ENCODE assay signal across 8 cellular contexts in the genomic region with DNA sequence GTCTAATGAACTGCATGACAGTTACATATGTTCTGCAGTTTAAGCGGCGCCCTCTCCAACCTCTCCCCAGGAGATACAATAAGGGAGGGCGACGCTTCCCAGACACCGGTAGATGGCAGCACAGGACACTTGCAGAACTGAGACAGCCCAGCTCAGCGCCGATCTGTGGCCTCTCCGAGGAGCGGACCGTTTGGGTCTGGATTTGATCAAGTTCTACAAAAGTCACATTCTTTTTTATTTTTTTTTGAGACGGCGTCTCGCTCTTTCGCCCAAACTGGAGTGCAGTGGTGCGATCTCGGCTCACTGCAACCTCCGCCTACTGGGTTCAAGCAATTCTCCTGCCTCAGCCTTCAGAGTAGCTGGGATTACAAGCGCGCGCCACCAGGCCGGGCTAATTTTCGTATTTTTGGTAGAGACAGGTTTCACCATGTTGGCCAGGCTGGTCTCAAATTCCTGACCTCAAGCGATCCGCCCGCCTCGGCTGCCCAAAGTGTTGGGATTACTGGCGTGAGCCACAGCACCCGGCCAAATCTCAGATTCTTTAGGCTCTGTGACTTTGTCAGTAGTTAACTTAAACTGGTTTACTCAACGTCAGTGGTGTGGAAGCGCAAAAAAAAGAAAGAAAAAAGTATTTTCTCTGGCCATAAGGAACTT. TPM values are rescaled to one million over a fixed set of nuclear protein-coding genes. Genes with fewer than 3 reads are reported as not detected.
DNase-seq lines count a peak whose midpoint lies in the region; TF ChIP-seq lines count a peak whose summit lies in the region.

No MANE protein-coding gene starts in this region.

- no peaks in the 10 kb centered on the region for H3K79me1 ChIP-seq in H9 (ENCODE audit: insufficient read depth, low read depth, low read length, poor library complexity, severe bottlenecking)

- no peak overlapping the region for H3K23ac ChIP-seq in H9 (ENCODE audit: insufficient read length, low read depth, low read length)

- no peak overlapping the region for H2BK20ac ChIP-seq in H9 (ENCODE audit: low read depth, low read length, poor library complexity, severe bottlenecking)

- H2BK12ac ChIP-seq in H9 (ENCODE audit: insufficient read length, low read depth, low read length) = no peak overlapping the region

- peak overlapping the region; percentile 6 for H3K18ac ChIP-seq in H9 (ENCODE audit: insufficient read length, low read depth, low read length)

- no peak overlapping the region for H3K56ac ChIP-seq in H9 (ENCODE audit: insufficient read length, low read depth, low read length)

- peak overlapping the region in 2 of 3 experiments; percentile 83 to 98; a peak in 5 of 7 replicates for H3K27ac Mint-ChIP-seq in H9

- H3K4me3 ChIP-seq in MM.1S (ENCODE audit: low read length) (peak overlapping the region; percentile 84), SJCRH30 (peak overlapping the region; percentile 57)

- no peak overlapping the region for H2BK5ac ChIP-seq in H9 (ENCODE audit: insufficient read length, low read length)

- no peak overlapping the region for H3T11ph ChIP-seq in H9 (ENCODE audit: low read length)

- H4K91ac ChIP-seq in H9 (ENCODE audit: insufficient read length, low read depth, low read length) = no peak overlapping the region

- WGBS in H9 (ENCODE audit: extremely low coverage, insufficient read length, low lambda C conversion rate) = no CpG with 5 or more reads among the region's 30 CpGs

- H2BK120ac ChIP-seq in H9 (ENCODE audit: low read depth, low read length, poor library complexity, severe bottlenecking) = no peak overlapping the region

- peak; percentile 93 for DNase-seq in EH (ENCODE audit: low read depth)
- DNase-seq in H9 = peak; percentile 93
- DNase-seq in MM.1S = peak; percentile 95
- peak; percentile 80 to 91 for DNase-seq in SJCRH30
- DNase-seq in activated naive CD4-positive, alpha-beta T cell treated with Interleukin-2 at 50 U/mL for 16 hours = peak; percentile 86
- peak; percentile 86 for DNase-seq in germinal center (ENCODE audit: low spot score)
- peak in 55 of 56 donors; percentile 30 to 95 (median 80) for DNase-seq in nucleus accumbens (lab: John Stamatoyannopoulos, UW)
- peak in 48 of 49 donors; percentile 20 to 92 (median 80) for DNase-seq in substantia nigra (lab: John Stamatoyannopoulos, UW)

- H2AFZ ChIP-seq in H9 (ENCODE audit: low read length) = no peak overlapping the region
- H2AFZ ChIP-seq in MM.1S (ENCODE audit: low read length) = peak overlapping the region; percentile 82

- H4K8ac ChIP-seq in H9 (replicated peaks; ENCODE audit: insufficient read length, low read depth, low read length) = no peak overlapping the region

- H3K9me2 ChIP-seq in MM.1S (replicated peaks; ENCODE audit: insufficient read depth, low read length) = no peaks in the 10 kb centered on the region

- H3K4me2 ChIP-seq in H9 (ENCODE audit: insufficient read depth, insufficient read length, low read length) (peak overlapping the region; percentile 96), MM.1S (ENCODE audit: low read depth, low read length) (peak overlapping the region; percentile 99)

- peaks cover 21% of the 10 kb centered on the region; the same call in 1 of the 2 replicates for H3F3A ChIP-seq in MM.1S (ENCODE audit: insufficient read depth, low read length)

- peak; percentile 98 for TF ChIP-seq CTCF in H9 (conservative IDR thresholded peaks at IDR 0.05)
- TF ChIP-seq CTCF in MM.1S (IDR thresholded peaks at IDR 0.05; ENCODE audit: low read length) = peak; percentile 95

- 0 out of 2 replicates have a peak, but pooled peaks cover 4% of the 10 kb centered on the region for H3K27me3 Mint-ChIP-seq in H9 (ENCODE audit: low read depth)

- peaks cover 14% of the 10 kb centered on the region for H3K23me2 ChIP-seq in H9 (ENCODE audit: insufficient read length, low read depth, low read length, poor library complexity, severe bottlenecking)

- H2BK15ac ChIP-seq in H9 (ENCODE audit: low read depth, low read length) = no peak overlapping the region

- peaks cover 31 to 33% of the 10 kb centered on the region in 2 experiments for H3K4me1 Mint-ChIP-seq in H9

- H3K36me3 Mint-ChIP-seq in H9 (ENCODE audit: insufficient read depth in 1 of 3, low read depth in 3 of 3) = no peaks in the 10 kb centered on the region

- H2AK5ac ChIP-seq in H9 (ENCODE audit: insufficient read length, low read length) = no peak overlapping the region

- H3K36me3 ChIP-seq in MM.1S (replicated peaks; ENCODE audit: insufficient read depth, low read length) (no peaks in the 10 kb centered on the region), SJCRH30 (no peaks in the 10 kb centered on the region)

- no peak overlapping the region for H3K4ac ChIP-seq in H9 (ENCODE audit: low read depth, low read length)

- H3K27ac ChIP-seq in H9 (ENCODE audit: insufficient read length, low read depth, low read length) (no peak overlapping the region), MM.1S (ENCODE audit: low read length) (peak overlapping the region; percentile 66; the same call in 1 of the 2 replicates), SJCRH30 (no peak overlapping the region), substantia nigra (ENCODE audit: low read depth, low read length, poor library complexity, severe bottlenecking) (no peak overlapping the region)

- H3K4me1 ChIP-seq in H9 (ENCODE audit: insufficient read depth, low read length) = peaks cover 2% of the 10 kb centered on the region; the same call in 1 of the 2 replicates
- peaks cover 17% of the 10 kb centered on the region for H3K4me1 ChIP-seq in MM.1S (ENCODE audit: low read length)
- H3K4me1 ChIP-seq in SJCRH30 = peaks cover 11% of the 10 kb centered on the region

- H3K27me3 ChIP-seq in H9 (ENCODE audit: insufficient read depth, low read length) = no peaks in the 10 kb centered on the region
- H3K27me3 ChIP-seq in MM.1S (replicated peaks; ENCODE audit: insufficient read depth, low read length) = no peaks in the 10 kb centered on the region
- H3K27me3 ChIP-seq in SJCRH30 = no peaks in the 10 kb centered on the region

- no peak overlapping the region for H4K5ac ChIP-seq in H9 (ENCODE audit: insufficient read length, low read depth, low read length)

- no peak overlapping the region for H3K14ac ChIP-seq in H9 (ENCODE audit: insufficient read depth, low read length)

- H3K9me3 Mint-ChIP-seq in H9 = no peaks in the 10 kb centered on the region

- peak overlapping the region; percentile 31 for H3K9ac ChIP-seq in H9 (ENCODE audit: extremely low read depth, insufficient read length, low read length)
- peak overlapping the region; percentile 53; the same call in 1 of the 2 replicates for H3K9ac ChIP-seq in MM.1S (ENCODE audit: low read length)

- H3K9me3 ChIP-seq in H9 (ENCODE audit: control insufficient read depth, low read depth, low read length) (no peaks in the 10 kb centered on the region), MM.1S (replicated peaks; ENCODE audit: insufficient read depth, low read length) (no peaks in the 10 kb centered on the region), SJCRH30 (replicated peaks) (no peaks in the 10 kb centered on the region)

- H3K79me2 ChIP-seq in H9 (ENCODE audit: insufficient read depth, low read length) = no peaks in the 10 kb centered on the region
- H3K79me2 ChIP-seq in MM.1S (ENCODE audit: low read length) = peaks cover 10% of the 10 kb centered on the region; the same call in 1 of the 2 replicates

- H4K20me1 ChIP-seq in H9 (ENCODE audit: control insufficient read depth, insufficient read depth, insufficient read length) (no peaks in the 10 kb centered on the region), MM.1S (ENCODE audit: insufficient read depth, low read length) (no peaks in the 10 kb centered on the region)

- peak overlapping the region; percentile 87 to 94 for H3K4me3 Mint-ChIP-seq in H9

RNA-seq across cellular contexts. Expression of gene ATOSB, which starts 1.4 kb away (rescaled TPM):
- 5.6 and 6.1 TPM in 2 replicates for total RNA-seq in H9 (2021)
- 4.0 and 4.5 TPM in 2 replicates for total RNA-seq in SJCRH30 (2014; rRNA removed; shearing (Covaris generic))

RNA-seq across cellular contexts. Expression of gene STOML2, which starts 14.1 kb away (rescaled TPM):
- 192 and 193 TPM in 2 replicates for total RNA-seq in H9 (2021)
- 147 and 148 TPM in 2 replicates for total RNA-seq in SJCRH30 (2014; rRNA removed; shearing (Covaris generic))

RNA-seq across cellular contexts. Expression of gene PIGO, which starts 20.6 kb away (rescaled TPM):
- 20.3 and 23.4 TPM in 2 replicates for total RNA-seq in H9 (2021)
- total RNA-seq in SJCRH30 (2014; rRNA removed; shearing (Covaris generic)) = 9.7 and 10.1 TPM in 2 replicates

RNA-seq across cellular contexts. Expression of gene FANCG, which starts 37.3 kb away (rescaled TPM):
- total RNA-seq in H9 (2021) = 86.9 and 88.0 TPM in 2 replicates
- 60.4 and 83.6 TPM in 2 replicates for total RNA-seq in SJCRH30 (2014; rRNA removed; shearing (Covaris generic))

RNA-seq across cellular contexts. Expression of gene VCP, which starts 44.6 kb away (rescaled TPM):
- 407 and 409 TPM in 2 replicates for total RNA-seq in H9 (2021)
- 219 and 225 TPM in 2 replicates for total RNA-seq in SJCRH30 (2014; rRNA removed; shearing (Covaris generic))
